In the genomic region with DNA sequence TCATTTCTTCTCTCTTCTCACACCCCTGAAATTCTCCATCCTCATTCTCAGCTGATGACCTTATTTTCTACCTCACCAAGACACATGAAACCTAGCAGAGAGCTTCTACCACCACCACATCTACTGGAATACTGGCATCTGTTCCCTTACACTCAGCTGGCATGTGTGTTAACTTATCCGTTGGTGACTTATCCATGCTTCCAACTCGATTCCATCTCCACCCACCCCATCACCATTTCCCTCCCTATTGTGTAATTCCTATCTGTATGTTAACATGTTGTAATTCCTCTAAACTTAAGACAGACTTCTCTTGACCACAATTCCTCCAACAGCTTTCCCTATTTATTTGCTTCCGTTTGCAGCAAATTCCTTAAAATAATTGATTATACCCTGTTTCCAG, we compare ENCODE assay signal across 1 cellular context.
TF ChIP-seq lines count a peak whose summit lies in the region.

No MANE protein-coding gene starts in this region.

TF ChIP-seq in IMR-90, 13 proteins besides CTCF, POLR2A, EP300 and RAD21:
- TF ChIP-seq ELK1 (IDR thresholded peaks at IDR 0.05; ENCODE audit: borderline replicate concordance, low read depth, low read length) (no peak), RCOR1 (IDR thresholded peaks at IDR 0.05; ENCODE audit: insufficient replicate concordance, low read length) (peak; percentile 68), RFX5 (IDR thresholded peaks at IDR 0.05; ENCODE audit: low read depth, low read length) (no peak), CHD1 (IDR thresholded peaks at IDR 0.05; ENCODE audit: low read depth, low read length) (no peak), SMC3 (IDR thresholded peaks at IDR 0.05; ENCODE audit: low read depth, low read length) (no peak), BHLHE40 (IDR thresholded peaks at IDR 0.05; ENCODE audit: low read depth, low read length) (no peak), NFE2L2 (IDR thresholded peaks at IDR 0.05; ENCODE audit: low read depth, low read length) (no peak), MAFK (IDR thresholded peaks at IDR 0.05; ENCODE audit: low read depth, low read length) (no peak), FOS (IDR thresholded peaks at IDR 0.05; ENCODE audit: low read depth, low read length) (peak; percentile 5; the same call in 1 of the 2 replicates), CEBPB (IDR thresholded peaks at IDR 0.05; ENCODE audit: low read depth, low read length) (peak; percentile 95), MAZ (IDR thresholded peaks at IDR 0.05; ENCODE audit: borderline replicate concordance, low read depth, low read length) (peak; percentile 31; the same call in 1 of the 2 replicates)
- TF ChIP-seq, protein P1, sequence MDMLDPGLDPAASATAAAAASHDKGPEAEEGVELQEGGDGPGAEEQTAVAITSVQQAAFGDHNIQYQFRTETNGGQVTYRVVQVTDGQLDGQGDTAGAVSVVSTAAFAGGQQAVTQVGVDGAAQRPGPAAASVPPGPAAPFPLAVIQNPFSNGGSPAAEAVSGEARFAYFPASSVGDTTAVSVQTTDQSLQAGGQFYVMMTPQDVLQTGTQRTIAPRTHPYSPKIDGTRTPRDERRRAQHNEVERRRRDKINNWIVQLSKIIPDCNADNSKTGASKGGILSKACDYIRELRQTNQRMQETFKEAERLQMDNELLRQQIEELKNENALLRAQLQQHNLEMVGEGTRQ (IDR thresholded peaks at IDR 0.05; ENCODE audit: low read depth, low read length): no peak
